8 cellular contexts compared by ENCODE assay signal in the genomic region with DNA sequence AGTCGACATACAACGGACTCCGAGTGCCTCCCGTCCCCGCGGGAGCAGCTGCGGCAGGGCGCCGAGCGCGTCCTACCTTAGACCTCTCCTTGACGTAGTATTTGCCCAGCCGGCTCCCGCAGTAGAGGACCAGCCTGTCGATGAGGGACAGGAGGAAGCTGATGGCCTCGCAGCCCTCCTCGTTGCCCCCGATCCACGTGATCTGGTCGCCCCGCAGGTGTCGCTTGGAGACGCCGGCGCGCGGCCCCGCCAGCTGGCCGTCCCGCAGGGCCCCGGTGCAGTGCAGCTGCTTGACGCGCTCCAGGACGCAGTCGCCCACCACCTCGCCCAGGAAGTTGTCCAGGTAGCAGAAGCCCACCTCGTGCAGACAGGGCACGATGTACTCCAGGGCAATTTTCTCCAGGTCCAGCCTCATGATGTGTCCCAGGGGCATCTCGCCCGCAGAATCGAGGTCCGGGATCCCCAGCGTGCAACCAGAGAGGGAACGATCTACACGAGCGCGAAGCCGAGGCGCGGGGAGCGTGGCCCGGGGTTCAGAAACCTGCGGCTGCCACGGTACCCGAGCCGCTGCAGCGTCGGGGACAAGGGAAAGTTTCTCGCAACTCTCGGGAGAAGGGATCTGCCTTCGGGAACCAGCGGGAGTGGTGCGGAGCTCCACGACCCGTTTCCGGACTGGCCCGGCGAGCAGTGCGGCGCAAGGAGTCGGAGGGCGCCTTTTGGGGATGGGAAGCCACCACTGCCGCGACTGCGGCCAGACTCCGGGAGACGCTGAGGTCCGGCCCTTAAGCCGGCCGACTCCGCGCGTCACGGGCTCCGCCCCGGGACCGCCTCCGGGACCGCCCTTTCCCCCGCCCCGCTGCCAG. TPM values are rescaled to one million over a fixed set of nuclear protein-coding genes. Genes with fewer than 3 reads are reported as not detected.
A peak's percentile ranks its signal among the peaks of the same experiment; 100 is the strongest.
DNase-seq lines count a peak whose midpoint lies in the region; ATAC-seq, FAIRE-seq and TF ChIP-seq lines count a peak whose summit lies in the region.

A gene (minus strand): TSS at position 755 of the 863 bp plus-strand sequence. CDS start 322 bp downstream, at position 433.

- H3K27ac ChIP-seq in KMS-11 = no peak within 1 kb of the TSS
- no peak within 1 kb of the TSS for H3K27ac ChIP-seq in astrocyte (ENCODE audit: low read depth, low read length)
- H3K27ac ChIP-seq in prostate gland = peak within 1 kb of the TSS; percentile 15 to 20

- H3K79me2 ChIP-seq in KMS-11 (ENCODE audit: insufficient read depth, low read depth) (no peaks in the 10 kb centered on the region), astrocyte (ENCODE audit: insufficient read depth, low read length) (no peaks in the 10 kb centered on the region)

- H3K27me3 ChIP-seq in KMS-11 (ENCODE audit: insufficient read depth, low read depth) (no peaks in the 10 kb centered on the region), astrocyte (ENCODE audit: insufficient read depth, low read length) (peaks cover 30% of the 10 kb centered on the region), prostate gland (replicated peaks; ENCODE audit: insufficient read depth) (no peaks in the 10 kb centered on the region)

- ATAC-seq in GM21737 (IDR thresholded peaks at IDR 0.05; ENCODE audit: unreplicated experiment) = peak; percentile 87

- DNase-seq in T-helper 1 cell (peak; percentile 7 to 71 (median 20)), astrocyte (ENCODE audit: low read depth) (peak; percentile 64), hepatic stellate cell (ENCODE audit: low spot score) (peak; percentile 46), prostate gland (ENCODE audit: low spot score) (peak; percentile 90), HCEC 1CT (no peak)

- FAIRE-seq in astrocyte (lab: Jason Lieb, UNC) = no peak

- peak within 1 kb of the TSS; percentile 77 for H3K27ac Mint-ChIP-seq in astrocyte (ENCODE audit: unreplicated experiment)

- intact Hi-C loops in prostate gland (cut with DNase I) = loop anchor here (5.0 to 10.0 kb wide), 2 partner anchors 108 to 144 kb away; no protein-coding TSS in a partner anchor

- H4K20me1 ChIP-seq in KMS-11 (ENCODE audit: insufficient read depth) (no peaks in the 10 kb centered on the region), astrocyte (ENCODE audit: insufficient read depth, low read length) (peaks cover 4% of the 10 kb centered on the region)

- H3K4me1 Mint-ChIP-seq in astrocyte (ENCODE audit: low read depth, unreplicated experiment) = peaks cover 10% of the 10 kb centered on the region

- peak within 1 kb of the TSS; percentile 79 for H3K9ac ChIP-seq in ES-I3 (ENCODE audit: low read depth, low read length)
- H3K9ac ChIP-seq in KMS-11 = peak within 1 kb of the TSS; percentile 44; the same call in 1 of the 2 replicates
- peak within 1 kb of the TSS; percentile 75 for H3K9ac ChIP-seq in astrocyte (ENCODE audit: low read length)

- TF ChIP-seq CTCF in KMS-11 (conservative IDR thresholded peaks at IDR 0.05; ENCODE audit: low read depth, low read length) = no peak
- no peak for TF ChIP-seq CTCF in astrocyte (IDR thresholded peaks at IDR 0.05; ENCODE audit: insufficient read depth, low read depth, low read length)
- TF ChIP-seq CTCF in prostate gland (IDR thresholded peaks at IDR 0.05) = no peak

- H2AFZ ChIP-seq in KMS-11 (ENCODE audit: low read depth) = peak within 1 kb of the TSS; percentile 71
- H2AFZ ChIP-seq in astrocyte (ENCODE audit: low read depth, low read length) = peak within 1 kb of the TSS; percentile 86

- H3K36me3 ChIP-seq in ES-I3 (ENCODE audit: insufficient read depth, low read length) = no peaks in the 10 kb centered on the region
- H3K36me3 ChIP-seq in KMS-11 (ENCODE audit: insufficient read depth) = no peaks in the 10 kb centered on the region
- H3K36me3 ChIP-seq in astrocyte (ENCODE audit: insufficient read depth, low read length) = no peaks in the 10 kb centered on the region
- H3K36me3 ChIP-seq in prostate gland = no peaks in the 10 kb centered on the region

- peak within 1 kb of the TSS; percentile 88 for H3K4me3 Mint-ChIP-seq in astrocyte (ENCODE audit: unreplicated experiment)

- peaks cover 4% of the 10 kb centered on the region for H3K36me3 Mint-ChIP-seq in astrocyte (ENCODE audit: low read depth, unreplicated experiment)

- H3K4me1 ChIP-seq in ES-I3 (ENCODE audit: insufficient read depth, low read length) (peaks cover 9% of the 10 kb centered on the region; the same call in 1 of the 2 replicates), KMS-11 (ENCODE audit: low read depth, poor library complexity, severe bottlenecking) (peaks cover 6% of the 10 kb centered on the region), astrocyte (ENCODE audit: insufficient read depth, low read length) (peaks cover 13% of the 10 kb centered on the region), prostate gland (replicated peaks) (peaks cover 5% of the 10 kb centered on the region)

- H3K9me3 Mint-ChIP-seq in astrocyte (ENCODE audit: unreplicated experiment) = peaks cover 3% of the 10 kb centered on the region

- WGBS in prostate gland = 1% methylated on average over 69 of the region's 91 CpGs

- TF ChIP-seq POLR2A in prostate gland (IDR thresholded peaks at IDR 0.05) = peak; percentile 99

- peaks cover 16% of the 10 kb centered on the region for H3K27me3 Mint-ChIP-seq in astrocyte (ENCODE audit: low read depth, unreplicated experiment)

- no peak within 1 kb of the TSS for H3K4me3 ChIP-seq in KMS-11 (IDR thresholded peaks at IDR 0.05; ENCODE audit: insufficient read depth, low read depth, low read length)
- peak within 1 kb of the TSS; percentile 70 for H3K4me3 ChIP-seq in astrocyte (ENCODE audit: insufficient read depth, low read depth, low read length)
- H3K4me3 ChIP-seq in prostate gland = peak within 1 kb of the TSS; percentile 33 to 39

- peak within 1 kb of the TSS; percentile 78 for H3K4me2 ChIP-seq in KMS-11
- H3K4me2 ChIP-seq in astrocyte (ENCODE audit: low read length) = peak within 1 kb of the TSS; percentile 96

- no peaks in the 10 kb centered on the region for H3K9me3 ChIP-seq in ES-I3 (ENCODE audit: control insufficient read depth, insufficient read depth, low read length)
- H3K9me3 ChIP-seq in astrocyte (ENCODE audit: insufficient read depth, low read depth, low read length) = no peaks in the 10 kb centered on the region
- no peaks in the 10 kb centered on the region for H3K9me3 ChIP-seq in prostate gland

RNA-seq across cellular contexts. Expression of the gene that starts here (rescaled TPM):
- 13.3 and 24.5 TPM in 2 replicates for total RNA-seq in astrocyte
- 1 to 10 TPM; 6.1 to 6.8 TPM for total RNA-seq in prostate gland

Comparison
In these comparisons a context has a peak if more than half of its experiments do, and no peak if none do; other contexts are left out.
1. H3K27ac ChIP-seq: peak in prostate gland (2 of 2); none in KMS-11 (single experiment) and astrocyte (single experiment).
2. Peak in every context shown above with its lines, with median percentiles within 50 percentile points of each other: H3K9ac ChIP-seq.